1 cellular context compared by ENCODE assay signal in the genomic region with DNA sequence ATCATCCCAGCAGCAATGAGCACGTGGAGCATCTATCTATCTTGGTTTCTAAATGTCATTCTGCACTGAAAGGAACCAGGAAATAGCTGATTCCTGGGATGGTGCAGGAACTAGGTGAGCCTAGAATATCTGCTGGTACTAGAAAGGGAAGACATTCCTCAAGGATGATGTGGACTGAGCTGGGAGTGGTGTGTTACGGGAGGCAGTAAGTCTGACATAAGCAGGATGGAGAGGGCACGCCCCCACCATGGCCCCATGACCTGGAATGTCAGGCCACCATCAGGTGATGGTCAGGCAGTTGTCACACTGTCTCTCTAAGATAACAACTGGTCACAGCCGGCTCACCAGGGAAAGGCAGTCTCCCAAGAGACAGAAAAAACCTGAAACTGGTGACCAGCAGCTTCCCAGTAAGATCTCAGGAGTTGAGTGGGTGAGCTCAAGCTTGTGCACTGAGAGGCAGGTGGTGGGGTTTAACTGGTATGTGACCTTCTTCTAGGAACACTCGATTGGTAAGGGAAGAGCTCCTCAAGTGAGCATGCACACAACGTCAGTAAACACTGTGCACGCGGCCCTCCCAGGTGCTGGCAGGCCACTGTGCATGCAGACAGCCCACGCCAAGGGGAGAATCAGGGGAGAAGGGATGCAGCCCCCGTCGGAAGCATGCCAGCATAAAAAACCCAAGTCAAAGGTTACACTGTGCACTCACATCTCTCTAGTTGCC.
TF ChIP-seq lines count a peak whose summit lies in the region.

No MANE protein-coding gene starts in this region.

TF ChIP-seq in HepG2, 621 proteins besides CTCF, POLR2A, EP300 and RAD21 (continued from another document):
- TF ChIP-seq MAFK (conservative IDR thresholded peaks at IDR 0.05 in 1 of 2, IDR thresholded peaks at IDR 0.05 in 1 of 2; ENCODE audit: low read length in 2 of 2) (no peak), RARA (CRISPR knock-in tag; IDR thresholded peaks at IDR 0.05) (peak; percentile 29; the same call in 1 of the 2 replicates)
- TF ChIP-seq, protein P1, sequence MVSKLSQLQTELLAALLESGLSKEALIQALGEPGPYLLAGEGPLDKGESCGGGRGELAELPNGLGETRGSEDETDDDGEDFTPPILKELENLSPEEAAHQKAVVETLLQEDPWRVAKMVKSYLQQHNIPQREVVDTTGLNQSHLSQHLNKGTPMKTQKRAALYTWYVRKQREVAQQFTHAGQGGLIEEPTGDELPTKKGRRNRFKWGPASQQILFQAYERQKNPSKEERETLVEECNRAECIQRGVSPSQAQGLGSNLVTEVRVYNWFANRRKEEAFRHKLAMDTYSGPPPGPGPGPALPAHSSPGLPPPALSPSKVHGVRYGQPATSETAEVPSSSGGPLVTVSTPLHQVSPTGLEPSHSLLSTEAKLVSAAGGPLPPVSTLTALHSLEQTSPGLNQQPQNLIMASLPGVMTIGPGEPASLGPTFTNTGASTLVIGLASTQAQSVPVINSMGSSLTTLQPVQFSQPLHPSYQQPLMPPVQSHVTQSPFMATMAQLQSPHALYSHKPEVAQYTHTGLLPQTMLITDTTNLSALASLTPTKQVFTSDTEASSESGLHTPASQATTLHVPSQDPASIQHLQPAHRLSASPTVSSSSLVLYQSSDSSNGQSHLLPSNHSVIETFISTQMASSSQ (IDR thresholded peaks at IDR 0.05; ENCODE audit: low read depth): no peak
- TF ChIP-seq, protein P1 (CRISPR knock-in tag; IDR thresholded peaks at IDR 0.05; ENCODE audit: borderline replicate concordance): no peak
- TF ChIP-seq, protein P2, sequence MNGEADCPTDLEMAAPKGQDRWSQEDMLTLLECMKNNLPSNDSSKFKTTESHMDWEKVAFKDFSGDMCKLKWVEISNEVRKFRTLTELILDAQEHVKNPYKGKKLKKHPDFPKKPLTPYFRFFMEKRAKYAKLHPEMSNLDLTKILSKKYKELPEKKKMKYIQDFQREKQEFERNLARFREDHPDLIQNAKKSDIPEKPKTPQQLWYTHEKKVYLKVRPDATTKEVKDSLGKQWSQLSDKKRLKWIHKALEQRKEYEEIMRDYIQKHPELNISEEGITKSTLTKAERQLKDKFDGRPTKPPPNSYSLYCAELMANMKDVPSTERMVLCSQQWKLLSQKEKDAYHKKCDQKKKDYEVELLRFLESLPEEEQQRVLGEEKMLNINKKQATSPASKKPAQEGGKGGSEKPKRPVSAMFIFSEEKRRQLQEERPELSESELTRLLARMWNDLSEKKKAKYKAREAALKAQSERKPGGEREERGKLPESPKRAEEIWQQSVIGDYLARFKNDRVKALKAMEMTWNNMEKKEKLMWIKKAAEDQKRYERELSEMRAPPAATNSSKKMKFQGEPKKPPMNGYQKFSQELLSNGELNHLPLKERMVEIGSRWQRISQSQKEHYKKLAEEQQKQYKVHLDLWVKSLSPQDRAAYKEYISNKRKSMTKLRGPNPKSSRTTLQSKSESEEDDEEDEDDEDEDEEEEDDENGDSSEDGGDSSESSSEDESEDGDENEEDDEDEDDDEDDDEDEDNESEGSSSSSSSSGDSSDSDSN (CRISPR knock-in tag; IDR thresholded peaks at IDR 0.05): no peak
